28 cellular contexts compared by ENCODE assay signal in the genomic region with DNA sequence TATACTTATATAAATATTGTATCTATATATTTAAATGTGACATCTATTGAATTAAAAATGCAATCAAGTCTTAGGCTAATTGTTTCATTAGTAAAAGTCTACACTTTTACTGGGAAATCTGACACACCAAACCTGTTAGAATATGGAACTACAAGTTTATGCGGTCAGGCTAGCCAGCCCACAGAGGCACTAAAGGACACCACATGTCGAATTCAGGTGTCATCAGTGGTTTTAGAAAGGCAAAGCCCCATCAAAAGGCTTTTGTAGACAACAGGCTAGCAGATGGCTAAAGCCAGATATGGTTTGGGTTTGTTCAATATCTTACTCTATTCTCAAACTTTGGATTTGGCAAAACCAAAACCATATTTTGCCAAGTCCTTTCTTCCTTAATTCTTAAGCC.
"Had no signal": no experiment of that assay in that cellular context is flagged by ENCODE, and none has a peak within 500 bp of the region (broad histone marks: within the 10 kb centered on the region; RNA-seq: fewer than 3 reads in every experiment).

No MANE protein-coding gene starts in this region.

- H3K36me3 ChIP-seq: MG63, SJSA1 had no signal

- H2AFZ ChIP-seq: PC-9 had no signal

- ATAC-seq: Panc1, SK-N-SH treated with all-trans-retinoic acid at 6 μM for 48 hours, T-cell had no signal

- H3K4me2 ChIP-seq: PC-9 had no signal

- H3K4me3 ChIP-seq: MG63, PC-9, SJSA1 had no signal

- H3K4me1 ChIP-seq: SJSA1 had no signal

- H3K9me3 ChIP-seq: MG63, SJSA1 had no signal

- H3K27me3 ChIP-seq: MG63, SJSA1 had no signal

- DNase-seq: Kasumi-1, MG63, NCI-H1048, NCI-H1092 treated with DMSO at 0.1 percent for 48 hours, NCI-H1105 treated with DMSO at 0.1 percent for 48 hours, NCI-H1417, NCI-H1436, NCI-H146, NCI-H1694, NCI-H187, NCI-H1930, NCI-H2029 treated with DMSO at 0.1 percent for 48 hours, NCI-H2081 treated with DMSO at 0.1 percent for 48 hours, NCI-H2107, NCI-H2171, NCI-H226, NCI-H446 treated with DMSO at 0.1 percent for 48 hours, NCI-H510A, NCI-H526, NCI-H69, NCI-H748 treated with DMSO at 0.1 percent for 48 hours, PC-9, Right ventricle myocardium superior, SHP77 treated with DMSO at 0.1 percent for 48 hours, T-cell had no signal

- H3K27ac ChIP-seq: PC-9, SJSA1 had no signal
